ENCODE assay signal across 1 cellular context in genomic region chr9:135499326-135500070, GRCh38.
TF ChIP-seq lines count a peak whose summit lies in the region.

No MANE protein-coding gene starts in this region.

TF ChIP-seq in HepG2, 621 proteins besides CTCF, POLR2A, EP300 and RAD21 (continued from another document and continues in another):
- TF ChIP-seq ZNF230 (CRISPR knock-in tag; IDR thresholded peaks at IDR 0.05) (0 out of 2 replicates have a peak, but pooled peaks have one; percentile 21), MAFG (CRISPR knock-in tag; IDR thresholded peaks at IDR 0.05) (no peak), ZSCAN21 (CRISPR knock-in tag; IDR thresholded peaks at IDR 0.05; ENCODE audit: borderline replicate concordance) (no peak; the same call in 1 of the 2 replicates), ZNF574 (CRISPR knock-in tag; IDR thresholded peaks at IDR 0.05) (peak; percentile 54; the same call in 1 of the 2 replicates), CREB1 (IDR thresholded peaks at IDR 0.05) (no peak), CREB1 (CRISPR knock-in tag; IDR thresholded peaks at IDR 0.05) (no peak), NR3C1 (CRISPR knock-in tag; IDR thresholded peaks at IDR 0.05) (no peak), ZFY (CRISPR knock-in tag; IDR thresholded peaks at IDR 0.05) (no peak; the same call in 1 of the 2 replicates), ZNF225 (CRISPR knock-in tag; IDR thresholded peaks at IDR 0.05) (no peak), RARA (CRISPR knock-in tag; IDR thresholded peaks at IDR 0.05) (no peak), YY1 (IDR thresholded peaks at IDR 0.05; ENCODE audit: insufficient read depth, insufficient replicate concordance, low read depth, low read length) (peak; percentile 88), TCF12 (IDR thresholded peaks at IDR 0.05) (no peak), TCF12 (CRISPR knock-in tag; IDR thresholded peaks at IDR 0.05) (0 out of 2 replicates have a peak, but pooled peaks have one; percentile 47), NR0B2 (CRISPR knock-in tag; IDR thresholded peaks at IDR 0.05) (0 out of 2 replicates have a peak, but pooled peaks have one; percentile 19), YEATS2 (CRISPR knock-in tag; IDR thresholded peaks at IDR 0.05; ENCODE audit: borderline replicate concordance) (0 out of 2 replicates have a peak, but pooled peaks have one; percentile 39), CBFB (CRISPR knock-in tag; IDR thresholded peaks at IDR 0.05) (no peak), SOX13 (IDR thresholded peaks at IDR 0.05) (no peak), SOX13 (CRISPR knock-in tag; conservative IDR thresholded peaks at IDR 0.05 in 1 of 2, IDR thresholded peaks at IDR 0.05 in 1 of 2) (0 out of 4 replicates have a peak, but pooled peaks of 1 of the 2 experiments have one; percentile 22), FOXP4 (CRISPR knock-in tag; IDR thresholded peaks at IDR 0.05) (no peak), ZMYM4 (CRISPR knock-in tag; IDR thresholded peaks at IDR 0.05) (0 out of 2 replicates have a peak, but pooled peaks have one; percentile 38), PITX1 (CRISPR knock-in tag; IDR thresholded peaks at IDR 0.05) (no peak), E2F2 (CRISPR knock-in tag; IDR thresholded peaks at IDR 0.05; ENCODE audit: borderline replicate concordance) (no peak), ZBTB37 (CRISPR knock-in tag; IDR thresholded peaks at IDR 0.05) (no peak), GATAD2A (CRISPR knock-in tag; IDR thresholded peaks at IDR 0.05) (peak; percentile 4), KMT2B (CRISPR knock-in tag; IDR thresholded peaks at IDR 0.05) (no peak), BHLHE40 (IDR thresholded peaks at IDR 0.05; ENCODE audit: low read length) (peak; percentile 92), CREBL2 (CRISPR knock-in tag; IDR thresholded peaks at IDR 0.05; ENCODE audit: borderline replicate concordance) (no peak), TEAD3 (CRISPR knock-in tag; optimal IDR thresholded peaks at IDR 0.05; ENCODE audit: borderline replicate concordance) (peak; percentile 69), FOSL2 (CRISPR knock-in tag; IDR thresholded peaks at IDR 0.05) (peak; percentile 12; the same call in 1 of the 2 replicates), ZFP36L1 (CRISPR knock-in tag; IDR thresholded peaks at IDR 0.05) (0 out of 2 replicates have a peak, but pooled peaks have one; percentile 49), ZNF296 (CRISPR knock-in tag; conservative IDR thresholded peaks at IDR 0.05) (no peak), ZNF543 (CRISPR knock-in tag; IDR thresholded peaks at IDR 0.05) (peak; percentile 74; the same call in 1 of the 2 replicates), NR2F1 (CRISPR knock-in tag; IDR thresholded peaks at IDR 0.05) (no peak), SALL1 (CRISPR knock-in tag; IDR thresholded peaks at IDR 0.05) (peak; percentile 47; the same call in 1 of the 2 replicates), SRF (IDR thresholded peaks at IDR 0.05; ENCODE audit: low read depth, low read length) (no peak), THAP11 (CRISPR knock-in tag; IDR thresholded peaks at IDR 0.05) (peak; percentile 66; the same call in 1 of the 2 replicates), RBM22 (optimal IDR thresholded peaks at IDR 0.05; ENCODE audit: low read length) (peak; percentile 82), ZUFSP (CRISPR knock-in tag; IDR thresholded peaks at IDR 0.05; ENCODE audit: borderline replicate concordance) (no peak), SP4 (CRISPR knock-in tag; IDR thresholded peaks at IDR 0.05) (0 out of 2 replicates have a peak, but pooled peaks have one; percentile 26), AGO2 (optimal IDR thresholded peaks at IDR 0.05; ENCODE audit: low read depth, low read length) (peak; percentile 72), ZFP82 (CRISPR knock-in tag; IDR thresholded peaks at IDR 0.05; ENCODE audit: borderline replicate concordance) (no peak), FOSL1 (CRISPR knock-in tag; IDR thresholded peaks at IDR 0.05; ENCODE audit: borderline replicate concordance) (no peak), TFDP2 (CRISPR knock-in tag; IDR thresholded peaks at IDR 0.05) (peak; percentile 67), ZNF101 (CRISPR knock-in tag; IDR thresholded peaks at IDR 0.05; ENCODE audit: borderline replicate concordance, low read depth) (no peak), GABPB1 (CRISPR knock-in tag; IDR thresholded peaks at IDR 0.05) (peak; percentile 55; the same call in 1 of the 2 replicates), KDM2A (CRISPR knock-in tag; IDR thresholded peaks at IDR 0.05; ENCODE audit: borderline replicate concordance, low read depth) (peak; percentile 80), GPBP1L1 (CRISPR knock-in tag; IDR thresholded peaks at IDR 0.05) (no peak), MIER3 (CRISPR knock-in tag; IDR thresholded peaks at IDR 0.05; ENCODE audit: borderline replicate concordance) (0 out of 2 replicates have a peak, but pooled peaks have one; percentile 31)
- TF ChIP-seq, protein P1, sequence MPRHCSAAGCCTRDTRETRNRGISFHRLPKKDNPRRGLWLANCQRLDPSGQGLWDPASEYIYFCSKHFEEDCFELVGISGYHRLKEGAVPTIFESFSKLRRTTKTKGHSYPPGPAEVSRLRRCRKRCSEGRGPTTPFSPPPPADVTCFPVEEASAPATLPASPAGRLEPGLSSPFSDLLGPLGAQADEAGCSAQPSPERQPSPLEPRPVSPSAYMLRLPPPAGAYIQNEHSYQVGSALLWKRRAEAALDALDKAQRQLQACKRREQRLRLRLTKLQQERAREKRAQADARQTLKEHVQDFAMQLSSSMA (CRISPR knock-in tag; IDR thresholded peaks at IDR 0.05) = no peak
- TF ChIP-seq, protein P2, sequence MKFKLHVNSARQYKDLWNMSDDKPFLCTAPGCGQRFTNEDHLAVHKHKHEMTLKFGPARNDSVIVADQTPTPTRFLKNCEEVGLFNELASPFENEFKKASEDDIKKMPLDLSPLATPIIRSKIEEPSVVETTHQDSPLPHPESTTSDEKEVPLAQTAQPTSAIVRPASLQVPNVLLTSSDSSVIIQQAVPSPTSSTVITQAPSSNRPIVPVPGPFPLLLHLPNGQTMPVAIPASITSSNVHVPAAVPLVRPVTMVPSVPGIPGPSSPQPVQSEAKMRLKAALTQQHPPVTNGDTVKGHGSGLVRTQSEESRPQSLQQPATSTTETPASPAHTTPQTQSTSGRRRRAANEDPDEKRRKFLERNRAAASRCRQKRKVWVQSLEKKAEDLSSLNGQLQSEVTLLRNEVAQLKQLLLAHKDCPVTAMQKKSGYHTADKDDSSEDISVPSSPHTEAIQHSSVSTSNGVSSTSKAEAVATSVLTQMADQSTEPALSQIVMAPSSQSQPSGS (CRISPR knock-in tag; IDR thresholded peaks at IDR 0.05) = peak; percentile 38; the same call in 1 of the 2 replicates
- TF ChIP-seq, protein P3, sequence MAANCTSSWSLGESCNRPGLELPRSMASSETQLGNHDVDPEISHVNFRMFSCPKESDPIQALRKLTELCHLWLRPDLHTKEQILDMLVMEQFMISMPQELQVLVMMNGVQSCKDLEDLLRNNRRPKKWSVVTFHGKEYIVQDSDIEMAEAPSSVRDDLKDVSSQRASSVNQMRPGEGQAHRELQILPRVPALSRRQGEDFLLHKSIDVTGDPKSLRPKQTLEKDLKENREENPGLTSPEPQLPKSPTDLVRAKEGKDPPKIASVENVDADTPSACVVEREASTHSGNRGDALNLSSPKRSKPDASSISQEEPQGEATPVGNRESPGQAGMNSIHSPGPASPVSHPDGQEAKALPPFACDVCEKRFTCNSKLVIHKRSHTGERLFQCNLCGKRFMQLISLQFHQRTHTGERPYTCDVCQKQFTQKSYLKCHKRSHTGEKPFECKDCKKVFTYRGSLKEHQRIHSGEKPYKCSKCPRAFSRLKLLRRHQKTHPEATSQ (CRISPR knock-in tag; IDR thresholded peaks at IDR 0.05; ENCODE audit: borderline replicate concordance) = no peak
- TF ChIP-seq, protein P4, sequence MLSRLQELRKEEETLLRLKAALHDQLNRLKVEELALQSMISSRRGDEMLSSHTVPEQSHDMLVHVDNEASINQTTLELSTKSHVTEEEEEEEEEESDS (CRISPR knock-in tag; IDR thresholded peaks at IDR 0.05; ENCODE audit: borderline replicate concordance) = no peak
